ENCODE assay signal across 9 cellular contexts in genomic region chr2:6945087-6945813, GRCh38. TPM values are rescaled to one million over a fixed set of nuclear protein-coding genes. Genes with fewer than 3 reads are reported as not detected.
A peak's percentile ranks its signal among the peaks of the same experiment; 100 is the strongest.
DNase-seq lines count a peak whose midpoint lies in the region; ATAC-seq and TF ChIP-seq lines count a peak whose summit lies in the region.
"Had no signal": no experiment of that assay in that cellular context is flagged by ENCODE, and none has a peak within 500 bp of the region (broad histone marks: within the 10 kb centered on the region; RNA-seq: fewer than 3 reads in every experiment).

No MANE protein-coding gene starts in this region.

- intact Hi-C loops in CD4-positive, alpha-beta T cell (cut with DNase I, micrococcal nuclease): no loop called here

- POLR2A ChIA-PET in CD4-positive, alpha-beta T cell (lab: Charles Lee): no interaction called here
- POLR2A ChIA-PET in activated CD4-positive, alpha-beta T cell treated with anti-CD3 and anti-CD28 coated beads, Interleukin-2, amount 10 ng/mL, durations not matched to agents 7 days and 5 days (lab: Charles Lee): no interaction called here

- H3K9me3 Mint-ChIP-seq in CD4-positive, alpha-beta T cell: no peaks in the 10 kb centered on the region
- no peaks in the 10 kb centered on the region for H3K9me3 Mint-ChIP-seq in brain
- no peaks in the 10 kb centered on the region for H3K9me3 Mint-ChIP-seq in activated CD4-positive, alpha-beta T cell treated with anti-CD3 and anti-CD28 coated beads, Interleukin-2, amount 10 ng/mL, durations not matched to agents 7 days and 5 days
- H3K9me3 Mint-ChIP-seq: type B pancreatic cell had no signal

- CTCF ChIA-PET in CD4-positive, alpha-beta T cell (lab: Charles Lee): no interaction called here
- CTCF ChIA-PET in activated CD4-positive, alpha-beta T cell treated with anti-CD3 and anti-CD28 coated beads, Interleukin-2, amount 10 ng/mL, durations not matched to agents 7 days and 5 days (lab: Charles Lee): no interaction called here

- DNase-seq in CD4-positive, alpha-beta T cell: no peak
- no peak for DNase-seq in stimulated activated CD4-positive, alpha-beta T cell treated with anti-CD3 and anti-CD28 coated beads, Interleukin-1b, Interleukin-23, amount 100 ng/mL, for 48 hours
- DNase-seq in NCI-H1417 treated with DMSO at 0.1 percent for 48 hours (lab: John Stamatoyannopoulos, UW) (no peak), NCI-H2081 treated with DMSO at 0.1 percent for 48 hours (lab: John Stamatoyannopoulos, UW) (no peak)
- no peak for DNase-seq in activated CD4-positive, alpha-beta T cell treated with anti-CD3 and anti-CD28 coated beads, Interleukin-2, amount 10 ng/mL, durations not matched to agents 7 days and 5 days

- no peak overlapping the region for H3K27ac ChIP-seq in CD4-positive, alpha-beta T cell (ENCODE audit: low read depth, low read length)

- no peaks in the 10 kb centered on the region for H3K27me3 ChIP-seq in CD4-positive, alpha-beta T cell (ENCODE audit: control insufficient read depth, insufficient read depth, low read length)

- TF ChIP-seq CTCF in CD4-positive, alpha-beta T cell (IDR thresholded peaks at IDR 0.05): no peak
- no peak for TF ChIP-seq CTCF in brain (conservative IDR thresholded peaks at IDR 0.05)

- H3K27me3 Mint-ChIP-seq in CD4-positive, alpha-beta T cell: no peaks in the 10 kb centered on the region
- H3K27me3 Mint-ChIP-seq in brain: no peaks in the 10 kb centered on the region
- H3K27me3 Mint-ChIP-seq in activated CD4-positive, alpha-beta T cell treated with anti-CD3 and anti-CD28 coated beads, Interleukin-2, amount 10 ng/mL, durations not matched to agents 7 days and 5 days: no peaks in the 10 kb centered on the region
- H3K27me3 Mint-ChIP-seq: type B pancreatic cell had no signal

- peaks cover 74% of the 10 kb centered on the region for H3K4me1 Mint-ChIP-seq in CD4-positive, alpha-beta T cell (ENCODE audit: low read depth)
- H3K4me1 Mint-ChIP-seq in brain: peaks cover 28% of the 10 kb centered on the region
- H3K4me1 Mint-ChIP-seq in activated CD4-positive, alpha-beta T cell treated with anti-CD3 and anti-CD28 coated beads, Interleukin-2, amount 10 ng/mL, durations not matched to agents 7 days and 5 days: peaks cover 40% of the 10 kb centered on the region

- H3K4me3 Mint-ChIP-seq in CD4-positive, alpha-beta T cell: no peak overlapping the region
- H3K4me3 Mint-ChIP-seq in brain: no peak overlapping the region
- H3K4me3 Mint-ChIP-seq in activated CD4-positive, alpha-beta T cell treated with anti-CD3 and anti-CD28 coated beads, Interleukin-2, amount 10 ng/mL, durations not matched to agents 7 days and 5 days: no peak overlapping the region
- H3K4me3 Mint-ChIP-seq: type B pancreatic cell had no signal

- ATAC-seq in CD4-positive, alpha-beta T cell (ENCODE audit: poor library complexity): no peak
- ATAC-seq in GM19395 (IDR thresholded peaks at IDR 0.05; ENCODE audit: unreplicated experiment): peak; percentile 93
- peak; percentile 86 for ATAC-seq in HG03159 (IDR thresholded peaks at IDR 0.05; ENCODE audit: unreplicated experiment)

- no peaks in the 10 kb centered on the region for H3K9me3 ChIP-seq in CD4-positive, alpha-beta T cell (ENCODE audit: control insufficient read depth, low read length)

- peak overlapping the region; percentile 67 for H3K27ac Mint-ChIP-seq in CD4-positive, alpha-beta T cell
- peak overlapping the region in 3 of 5 experiments; percentile 33 to 68 (median 46) for H3K27ac Mint-ChIP-seq in brain
- H3K27ac Mint-ChIP-seq in activated CD4-positive, alpha-beta T cell treated with anti-CD3 and anti-CD28 coated beads, Interleukin-2, amount 10 ng/mL, durations not matched to agents 7 days and 5 days: no peak overlapping the region
- H3K27ac Mint-ChIP-seq: type B pancreatic cell had no signal

- H3K36me3 Mint-ChIP-seq in CD4-positive, alpha-beta T cell (ENCODE audit: low read depth): peaks cover 84% of the 10 kb centered on the region
- H3K36me3 Mint-ChIP-seq in brain: peaks cover 59% of the 10 kb centered on the region
- H3K36me3 Mint-ChIP-seq in activated CD4-positive, alpha-beta T cell treated with anti-CD3 and anti-CD28 coated beads, Interleukin-2, amount 10 ng/mL, durations not matched to agents 7 days and 5 days (ENCODE audit: low read depth): peaks cover 66% of the 10 kb centered on the region

RNA-seq across cellular contexts. Expression of gene RNF144A, which starts 28.0 kb away (rescaled TPM):
- 10 to 100 TPM; 39.0 to 40.1 TPM for total RNA-seq in CD4-positive, alpha-beta T cell
- polyA plus RNA-seq in brain (ENCODE audit: insufficient read depth, low read depth, low replicate concordance): 27.5 TPM
- 100 to 1,000 TPM in 1 of 2 experiments, 10 to 100 TPM in 1; 89.6 to 101 TPM for total RNA-seq in activated CD4-positive, alpha-beta T cell treated with anti-CD3 and anti-CD28 coated beads, Interleukin-2, amount 10 ng/mL, durations not matched to agents 7 days and 5 days
